In genomic region chr7:127968547-127968946, GRCh38 we compare ENCODE assay signal across 26 cellular contexts.
DNase-seq lines count a peak whose midpoint lies in the region; ATAC-seq, FAIRE-seq and TF ChIP-seq lines count a peak whose summit lies in the region.
"Had no signal": no experiment of that assay in that cellular context is flagged by ENCODE, and none has a peak within 500 bp of the region (broad histone marks: within the 10 kb centered on the region; RNA-seq: fewer than 3 reads in every experiment).

No MANE protein-coding gene starts in this region.

- TF ChIP-seq EP300 in upper lobe of left lung (IDR thresholded peaks at IDR 0.05) = no peak

- DNase-seq in left cardiac atrium = no peak
- no peak for DNase-seq in right atrium auricular region (ENCODE audit: low spot score)
- peak; percentile 48 for DNase-seq in endothelial cell of umbilical vein (ENCODE audit: low read depth, low spot score)
- DNase-seq in medulla oblongata (ENCODE audit: extremely low spot score) = peak; percentile 55
- no peak for DNase-seq in mucosa of gallbladder (ENCODE audit: low spot score)
- no peak for DNase-seq in NOMO-1 treated with dmso at 0.1 percent for 144 hours (lab: John Stamatoyannopoulos, UW; ENCODE audit: unreplicated experiment)
- DNase-seq in SW 1271 (lab: John Stamatoyannopoulos, UW) = no peak
- no peak for DNase-seq in upper lobe of left lung
- DNase-seq: activated CD4-positive, alpha-beta memory T cell treated with anti-CD3 and anti-CD28 coated beads for 36 hours; activated gamma-delta T cell treated with Interleukin-2 at 50 U/mL for 16 hours; adrenal gland; dorsolateral prefrontal cortex; mucosa of descending colon; NCI-H146; NCI-H2171 treated with DMSO at 0.1 percent for 48 hours; NCI-H526 treated with DMSO at 0.1 percent for 48 hours; psoas muscle; stimulated activated naive B cell treated with anti-CD40 and anti-IgM and Interleukin-4, amounts not matched to agents 10 μg/mL and 1 μg/mL and 100 μg/mL, for 72 hours; T-helper 9 cell had no signal

- H3K4me1 ChIP-seq in right atrium auricular region (peaks cover 0 to 11% of the 10 kb centered on the region in 2 donors), endothelial cell of umbilical vein (ENCODE audit: control insufficient read depth, extremely low read depth, insufficient read depth, low read length) (no peaks in the 10 kb centered on the region), upper lobe of left lung (peaks cover 0 to 11% (median 5%) of the 10 kb centered on the region in 4 donors)
- H3K4me1 ChIP-seq: adrenal gland, HAP-1, psoas muscle had no signal

- H3K36me3 ChIP-seq in right atrium auricular region (no peaks in the 10 kb centered on the region), endothelial cell of umbilical vein (ENCODE audit: control insufficient read depth in 2 of 2, extremely low read depth in 1 of 2, insufficient read depth in 2 of 2, low read length in 2 of 2) (no peaks in the 10 kb centered on the region), upper lobe of left lung (no peaks in the 10 kb centered on the region)
- H3K36me3 ChIP-seq: adrenal gland, HAP-1 had no signal

- POLR2A ChIA-PET in endothelial cell of umbilical vein (lab: Charles Lee) = no interaction called here

- no peaks in the 10 kb centered on the region for H3K27me3 ChIP-seq in right atrium auricular region
- H3K27me3 ChIP-seq in endothelial cell of umbilical vein (ENCODE audit: control insufficient read depth in 2 of 2, insufficient read depth in 2 of 2, low read length in 2 of 2) = no peaks in the 10 kb centered on the region
- no peaks in the 10 kb centered on the region for H3K27me3 ChIP-seq in upper lobe of left lung
- H3K27me3 ChIP-seq: adrenal gland, dorsolateral prefrontal cortex had no signal

- no peak overlapping the region for H3K27ac ChIP-seq in right atrium auricular region
- no peak overlapping the region for H3K27ac ChIP-seq in endothelial cell of umbilical vein (ENCODE audit: insufficient read depth, low read depth, low read length)
- H3K27ac ChIP-seq in upper lobe of left lung = peak overlapping the region in 2 of 4 donors; percentile 21 to 61
- H3K27ac ChIP-seq: adrenal gland, epithelial cell of prostate, psoas muscle, skin epidermis had no signal

- no peaks in the 10 kb centered on the region for H3K9me3 ChIP-seq in right atrium auricular region
- no peaks in the 10 kb centered on the region for H3K9me3 ChIP-seq in endothelial cell of umbilical vein (replicated peaks; ENCODE audit: control insufficient read depth, insufficient read depth, low read length)
- no peaks in the 10 kb centered on the region for H3K9me3 ChIP-seq in upper lobe of left lung
- H3K9me3 ChIP-seq: adrenal gland, HAP-1, mucosa of descending colon, psoas muscle had no signal

- no peaks in the 10 kb centered on the region for H3K79me2 ChIP-seq in endothelial cell of umbilical vein (ENCODE audit: control insufficient read depth, insufficient read depth, low read length)

- no TSS peak for BruUV-seq in endothelial cell of umbilical vein (replicated peaks; lab: Mats Ljungman, UMichigan)

- dilution Hi-C loops in endothelial cell of umbilical vein (cut with MboI; ENCODE audit: extremely low pct_ligation_motif_present, low sequenced_read_pairs) = no loop called here

- TF ChIP-seq POLR2A in endothelial cell of umbilical vein (IDR thresholded peaks at IDR 0.05; ENCODE audit: low read depth, low read length) (no peak), upper lobe of left lung (IDR thresholded peaks at IDR 0.05) (no peak)

- ATAC-seq in left cardiac atrium = peak; percentile 56 to 63
- no peak for ATAC-seq in upper lobe of left lung (ENCODE audit: low FRiP score in 2 of 2)
- ATAC-seq: mucosa of descending colon; psoas muscle; SK-N-SH treated with all-trans-retinoic acid at 6 μM for 48 hours; stimulated activated naive B cell treated with anti-CD40 and anti-IgM and Interleukin-4, amounts not matched to agents 10 μg/mL and 1 μg/mL and 100 μg/mL, for 72 hours had no signal

- intact Hi-C loops in left cardiac atrium (cut with DNase I) (no loop called here), endothelial cell of umbilical vein (cut with micrococcal nuclease) (no loop called here)

- H3K4me3 ChIP-seq in right atrium auricular region (no peak overlapping the region), endothelial cell of umbilical vein (replicated peaks in 1 of 3; ENCODE audit: insufficient read depth in 1 of 3, low read depth in 1 of 3, low read length in 3 of 3) (no peak overlapping the region), upper lobe of left lung (no peak overlapping the region)
- H3K4me3 ChIP-seq: adrenal gland, HAP-1, mucosa of descending colon, psoas muscle, skin epidermis had no signal

- TF ChIP-seq CTCF in right atrium auricular region (IDR thresholded peaks at IDR 0.05) = no peak
- TF ChIP-seq CTCF in endothelial cell of umbilical vein (IDR thresholded peaks at IDR 0.05; ENCODE audit: extremely low read depth in 1 of 2, insufficient read depth in 1 of 2, low read depth in 1 of 2, low read length in 2 of 2) = no peak
- TF ChIP-seq CTCF in upper lobe of left lung (IDR thresholded peaks at IDR 0.05) = no peak

- CTCF ChIA-PET in endothelial cell of umbilical vein (lab: Charles Lee) = interaction anchor here (1.0 to 1.1 kb wide), 2 partner anchors 13 to 241 kb away, joined by 3 read pairs; no protein-coding TSS in a partner anchor

- H3K9ac ChIP-seq in endothelial cell of umbilical vein (replicated peaks; ENCODE audit: extremely low read depth, insufficient read depth, low read length) = no peak overlapping the region

- no peak overlapping the region for H2AFZ ChIP-seq in endothelial cell of umbilical vein (ENCODE audit: low read depth, low read length)

- peaks cover 2% of the 10 kb centered on the region for H4K20me1 ChIP-seq in endothelial cell of umbilical vein (replicated peaks; ENCODE audit: control insufficient read depth, extremely low read depth, insufficient read depth, low read length)

- H3K4me2 ChIP-seq in endothelial cell of umbilical vein (ENCODE audit: insufficient read depth, low read length) = no peak overlapping the region

- no peaks in the 10 kb centered on the region for H3K9me1 ChIP-seq in endothelial cell of umbilical vein (replicated peaks; ENCODE audit: control insufficient read depth, extremely low read depth, insufficient read depth, low read length)

- 49 to 66% methylated on average over 2 of the region's 2 CpGs for WGBS in upper lobe of left lung, 2 donors

- FAIRE-seq in endothelial cell of umbilical vein (lab: Jason Lieb, UNC) = peak; percentile 12
- FAIRE-seq: A204.1, bronchial epithelial cell, GM12892 had no signal

TF ChIP-seq in endothelial cell of umbilical vein, 7 proteins besides CTCF, POLR2A, EP300 and RAD21:
- TF ChIP-seq MYC (IDR thresholded peaks at IDR 0.05; ENCODE audit: low read depth, low read length) (no peak), GATA2 (IDR thresholded peaks at IDR 0.05; ENCODE audit: insufficient read depth, insufficient read length, low read depth, low read length) (no peak), POLR2AphosphoS5 (IDR thresholded peaks at IDR 0.05; ENCODE audit: insufficient read depth, low read depth, low read length) (no peak), JUN (IDR thresholded peaks at IDR 0.05; ENCODE audit: borderline replicate concordance, insufficient read depth, insufficient read length, low read depth) (no peak), FOS (IDR thresholded peaks at IDR 0.05; ENCODE audit: borderline replicate concordance, insufficient read depth, low read length) (no peak), MAX (IDR thresholded peaks at IDR 0.05; ENCODE audit: insufficient read depth, insufficient read length) (no peak), EZH2 (IDR thresholded peaks at IDR 0.05; ENCODE audit: borderline replicate concordance, low read depth, low read length, severe bottlenecking) (no peak)

Comparison
In these comparisons a context has a peak if more than half of its experiments do, and no peak if none do; other contexts are left out.
1. ATAC-seq: peak in left cardiac atrium (2 of 2); none in upper lobe of left lung (0 of 2).
2. DNase-seq: peak in endothelial cell of umbilical vein (single experiment) and medulla oblongata (single experiment); none in left cardiac atrium (single experiment), right atrium auricular region (single experiment), mucosa of gallbladder (single experiment), NOMO-1 treated with dmso at 0.1 percent for 144 hours (single experiment), SW 1271 (0 of 2) and upper lobe of left lung (0 of 2).